ENCODE assay signal across 8 cellular contexts in the genomic region with DNA sequence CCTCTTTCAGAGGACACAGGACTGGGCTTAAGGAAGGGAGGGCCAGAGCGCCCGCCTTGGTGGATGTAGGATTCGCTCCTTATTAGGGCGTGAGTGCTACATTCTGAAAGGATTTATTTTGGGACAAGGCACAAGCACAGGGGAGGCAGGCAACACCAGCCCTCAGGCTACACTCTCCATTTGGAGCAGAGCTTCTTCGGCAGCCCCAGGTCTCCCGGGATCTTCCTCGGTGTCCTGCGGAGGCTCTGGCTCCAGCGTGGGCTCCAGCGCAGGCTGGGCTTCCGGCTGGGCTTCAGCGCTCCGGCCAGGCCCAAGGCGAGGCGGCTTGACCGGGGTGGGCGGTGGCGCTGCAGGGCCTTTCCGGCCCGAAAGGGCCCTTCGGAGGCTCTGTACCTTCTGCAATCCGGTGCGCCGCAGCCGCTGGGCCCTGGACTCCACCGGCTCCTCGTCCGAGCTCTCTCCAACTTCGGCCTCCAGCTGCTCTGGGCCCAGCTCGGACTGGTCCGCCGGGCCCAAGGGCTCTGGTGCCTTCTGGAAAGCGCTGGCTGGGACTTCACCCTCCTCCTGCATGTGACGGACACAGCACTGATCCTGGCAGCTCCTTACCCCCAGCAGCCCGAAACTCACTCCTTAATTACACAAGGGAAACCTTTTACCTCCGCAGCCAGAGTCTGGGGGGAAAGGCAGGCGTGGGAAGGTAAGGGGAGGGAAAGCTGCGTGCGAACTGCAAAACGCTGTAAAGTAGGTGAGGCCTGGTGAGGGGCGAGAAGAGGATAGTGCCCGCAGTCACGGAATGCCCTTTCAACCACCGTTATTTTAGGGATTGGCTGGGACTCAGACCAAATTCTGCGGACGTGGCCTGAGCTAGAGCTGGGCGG. TPM values are rescaled to one million over a fixed set of nuclear protein-coding genes. Genes with fewer than 3 reads are reported as not detected.
DNase-seq lines count a peak whose midpoint lies in the region; ATAC-seq, FAIRE-seq and TF ChIP-seq lines count a peak whose summit lies in the region.

No MANE protein-coding gene starts in this region.

- intact Hi-C loops in dorsolateral prefrontal cortex (cut with DNase I) = loop anchor here in 1 of 2 donors (5.0 kb wide), 1 partner anchor 297 kb away; no protein-coding TSS in a partner anchor

- no peaks in the 10 kb centered on the region for H3K9me3 ChIP-seq in mesodermal cell (ENCODE audit: control insufficient read depth, low read length)

- ATAC-seq in GM18907 (IDR thresholded peaks at IDR 0.05; ENCODE audit: unreplicated experiment) (no peak), HG02870 (IDR thresholded peaks at IDR 0.05; ENCODE audit: unreplicated experiment) (no peak)

- peak overlapping the region in 56 of 59 donors; percentile 18 to 94 (median 77) for H3K27ac ChIP-seq in dorsolateral prefrontal cortex
- peak overlapping the region; percentile 99 for H3K27ac ChIP-seq in mesodermal cell (ENCODE audit: low read depth, low read length, severe bottlenecking)

- FAIRE-seq in A204.1 (lab: Jason Lieb, UNC) = peak; percentile 94

- no peak for TF ChIP-seq CTCF in dorsolateral prefrontal cortex (IDR thresholded peaks at IDR 0.05 in 54 of 56, conservative IDR thresholded peaks at IDR 0.05 in 2 of 56; ENCODE audit: low read depth in 1 of 56, partially characterized antibody in 56 of 56)

- DNase-seq in HK-2 (ENCODE audit: unreplicated experiment) (peak; percentile 56), dorsolateral prefrontal cortex (peak in 1 of 10 donors; percentile 36), germinal center (ENCODE audit: low spot score) (no peak), KG1 (lab: John Stamatoyannopoulos, UW) (no peak)

- WGBS in mesodermal cell (ENCODE audit: insufficient coverage in 2 of 2), 2 experiments = 1 to 5% methylated on average over 30 to 45 of the region's 47 CpGs

- peaks cover 0 to 11% (median 0%) of the 10 kb centered on the region in 45 donors for H3K27me3 ChIP-seq in dorsolateral prefrontal cortex

- peaks cover 12% of the 10 kb centered on the region for H3K36me3 ChIP-seq in mesodermal cell (ENCODE audit: control insufficient read depth, insufficient read depth, low read length)

- H3K4me3 ChIP-seq in dorsolateral prefrontal cortex = peak overlapping the region in 54 of 59 donors; percentile 0 to 63 (median 47)
- H3K4me3 ChIP-seq in mesodermal cell (ENCODE audit: extremely low read depth, insufficient read depth, low read length, poor library complexity, severe bottlenecking) = peak overlapping the region; percentile 64

- H3K4me1 ChIP-seq in mesodermal cell (ENCODE audit: control insufficient read depth, insufficient read depth, low read length, poor library complexity, severe bottlenecking) = peaks cover 22% of the 10 kb centered on the region

RNA-seq across cellular contexts. Expression of gene CAVIN3, which starts 1.1 kb away (rescaled TPM):
- 10 to 100 TPM in 4 of 120 experiments, 1 to 10 TPM in 114, under 1 TPM in 2; 0.70 to 16.8 (median 4.3) TPM for total RNA-seq in dorsolateral prefrontal cortex
- 49.1 TPM for polyA plus RNA-seq in mesodermal cell (2013, experiment 1 of 2)
- 42.8 TPM for polyA plus RNA-seq in mesodermal cell (2013, experiment 2 of 2)

RNA-seq across cellular contexts. Expression of gene CCKBR, which starts 59.6 kb away (rescaled TPM):
- total RNA-seq in dorsolateral prefrontal cortex = 10 to 100 TPM in 113 of 120 experiments, 1 to 10 TPM in 7; 4.4 to 38.9 (median 18.8) TPM
- polyA plus RNA-seq in mesodermal cell (2013, experiment 1 of 2) = 1.2 TPM
- polyA plus RNA-seq in mesodermal cell (2013, experiment 2 of 2) = 1.8 TPM
